26 cellular contexts compared by ENCODE assay signal in the genomic region with DNA sequence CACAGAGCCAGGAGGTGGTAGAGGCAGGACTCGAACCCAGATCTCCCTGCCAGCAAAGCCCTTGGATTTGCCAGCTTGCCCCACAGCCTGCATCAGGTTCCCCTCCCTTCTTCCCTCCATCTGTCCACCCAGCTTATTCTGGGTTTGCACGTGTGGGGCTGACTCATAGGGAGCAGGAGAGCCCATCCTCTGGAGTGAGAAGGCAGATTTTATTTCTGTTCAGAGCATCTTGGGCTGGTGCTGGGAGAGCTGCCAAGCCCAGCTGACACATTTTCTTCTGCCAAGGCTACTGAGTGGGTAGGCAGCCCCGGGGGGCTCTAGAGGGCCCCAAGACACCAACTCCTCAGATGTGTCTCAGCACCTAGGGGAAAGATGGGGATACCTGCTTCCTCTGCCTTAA.
DNase-seq lines count a peak whose midpoint lies in the region; ATAC-seq, FAIRE-seq and TF ChIP-seq lines count a peak whose summit lies in the region.
"Had no signal": no experiment of that assay in that cellular context is flagged by ENCODE, and none has a peak within 500 bp of the region (broad histone marks: within the 10 kb centered on the region; RNA-seq: fewer than 3 reads in every experiment).

No MANE protein-coding gene starts in this region.

- TF ChIP-seq CTCF in choroid plexus epithelial cell (conservative IDR thresholded peaks at IDR 0.05; ENCODE audit: low read depth, low read length) (no peak), MM.1S (IDR thresholded peaks at IDR 0.05; ENCODE audit: low read length) (no peak)

- H3K79me2 ChIP-seq in MM.1S (ENCODE audit: low read length), result no peaks in the 10 kb centered on the region

- H3K4me2 ChIP-seq in MM.1S (ENCODE audit: low read depth, low read length), result no peak overlapping the region
- H3K4me2 ChIP-seq: BLaER1 had no signal

- H3K27ac ChIP-seq in MM.1S (ENCODE audit: low read length), result no peak overlapping the region
- H3K27ac ChIP-seq: BLaER1, heart right ventricle, HL-60, prostate gland, vagina had no signal

- H2AFZ ChIP-seq in MM.1S (ENCODE audit: low read length), result no peak overlapping the region

- H3K27me3 ChIP-seq in MG63 (peaks cover 3% of the 10 kb centered on the region; the same call in 1 of the 2 replicates), MM.1S (replicated peaks; ENCODE audit: insufficient read depth, low read length) (peaks cover 25% of the 10 kb centered on the region)
- H3K27me3 ChIP-seq: BLaER1, vagina had no signal

- no peak for FAIRE-seq in urothelium cell line (lab: Jason Lieb, UNC)
- FAIRE-seq: GM18507, small intestine had no signal

- no peak overlapping the region for H3K4me3 Mint-ChIP-seq in stimulated activated naive B cell treated with anti-CD40 and anti-IgM and Interleukin-4, amounts not matched to agents 10 μg/mL and 1 μg/mL and 100 μg/mL, for 72 hours
- H3K4me3 Mint-ChIP-seq: effector memory CD8-positive, alpha-beta T cell; immature natural killer cell; natural killer cell; T-cell had no signal

- H3K4me1 ChIP-seq in MM.1S (ENCODE audit: low read length), result no peaks in the 10 kb centered on the region
- H3K4me1 ChIP-seq: BLaER1, HAP-1, heart right ventricle, prostate gland, vagina had no signal

- in situ Hi-C loops in G401 (cut with HindIII; ENCODE audit: low sequenced_read_pairs), result loop anchor here (25.0 kb wide), 1 partner anchor 185 kb away; no protein-coding TSS in a partner anchor

- peaks cover 38 to 45% of the 10 kb centered on the region in 2 donors for H3K27me3 Mint-ChIP-seq in stimulated activated naive B cell treated with anti-CD40 and anti-IgM and Interleukin-4, amounts not matched to agents 10 μg/mL and 1 μg/mL and 100 μg/mL, for 72 hours

- H3F3A ChIP-seq in MM.1S (ENCODE audit: insufficient read depth, low read length), result no peaks in the 10 kb centered on the region

- no peak overlapping the region for H3K9ac ChIP-seq in MM.1S (ENCODE audit: low read length)
- H3K9ac ChIP-seq: BLaER1 had no signal

- H3K36me3 ChIP-seq in MG63 (no peaks in the 10 kb centered on the region), MM.1S (replicated peaks; ENCODE audit: insufficient read depth, low read length) (no peaks in the 10 kb centered on the region)
- H3K36me3 ChIP-seq: BLaER1, HAP-1, heart right ventricle, prostate gland, vagina had no signal

- H3K9me3 ChIP-seq in MG63 (peaks cover 5% of the 10 kb centered on the region; the same call in 1 of the 2 replicates), MM.1S (replicated peaks; ENCODE audit: insufficient read depth, low read length) (no peaks in the 10 kb centered on the region)
- H3K9me3 ChIP-seq: BLaER1, HAP-1, prostate gland had no signal

- no peak overlapping the region for H3K27ac Mint-ChIP-seq in stimulated activated naive B cell treated with anti-CD40 and anti-IgM and Interleukin-4, amounts not matched to agents 10 μg/mL and 1 μg/mL and 100 μg/mL, for 72 hours
- H3K27ac Mint-ChIP-seq: effector memory CD8-positive, alpha-beta T cell; immature natural killer cell; natural killer cell; T-cell had no signal

- H3K4me3 ChIP-seq in MG63 (no peak overlapping the region), choroid plexus epithelial cell (ENCODE audit: low read depth, low read length) (no peak overlapping the region), MM.1S (ENCODE audit: low read length) (no peak overlapping the region)
- H3K4me3 ChIP-seq: BLaER1, HAP-1, heart right ventricle, prostate gland, vagina had no signal

- peaks cover 0 to 2% of the 10 kb centered on the region in 2 donors for H3K9me3 Mint-ChIP-seq in stimulated activated naive B cell treated with anti-CD40 and anti-IgM and Interleukin-4, amounts not matched to agents 10 μg/mL and 1 μg/mL and 100 μg/mL, for 72 hours
- H3K9me3 Mint-ChIP-seq: natural killer cell had no signal

- ATAC-seq in HG03469 (IDR thresholded peaks at IDR 0.05; ENCODE audit: unreplicated experiment), result no peak
- no peak for ATAC-seq in stimulated activated naive B cell treated with anti-CD40 and anti-IgM and Interleukin-4, amounts not matched to agents 10 μg/mL and 1 μg/mL and 100 μg/mL, for 72 hours (replicated peaks)
- ATAC-seq: effector memory CD8-positive, alpha-beta T cell; heart right ventricle; natural killer cell; T-cell had no signal

- H3K4me1 Mint-ChIP-seq in stimulated activated naive B cell treated with anti-CD40 and anti-IgM and Interleukin-4, amounts not matched to agents 10 μg/mL and 1 μg/mL and 100 μg/mL, for 72 hours, result no peaks in the 10 kb centered on the region
- H3K4me1 Mint-ChIP-seq: immature natural killer cell, natural killer cell, T-cell had no signal

- DNase-seq in G401 (ENCODE audit: low spot score) (peak; percentile 29), MG63 (peak; percentile 13), choroid plexus epithelial cell (ENCODE audit: low read depth) (peak; percentile 2), urothelium cell line (ENCODE audit: low spot score) (peak; percentile 62), MM.1S (no peak)
- DNase-seq in stimulated activated naive B cell treated with anti-CD40 and anti-IgM and Interleukin-4, amounts not matched to agents 10 μg/mL and 1 μg/mL and 100 μg/mL, for 72 hours, result no peak
- DNase-seq: activated naive CD4-positive, alpha-beta T cell; activated T-cell treated with anti-CD3 and anti-CD28 coated beads for 4 hours; cerebellar nuclear complex; DMS53; effector memory CD8-positive, alpha-beta T cell; heart right ventricle; immature natural killer cell; natural killer cell; NCI-H1436; NCI-H345; small intestine; stimulated activated CD4-positive, alpha-beta T cell treated with anti-CD3 and anti-CD28 coated beads, Interleukin-4, amount 100 ng/mL, for 1 hour; T-cell had no signal

- H3K9me2 ChIP-seq in MM.1S (replicated peaks; ENCODE audit: insufficient read depth, low read length), result no peaks in the 10 kb centered on the region

- no peaks in the 10 kb centered on the region for H3K36me3 Mint-ChIP-seq in stimulated activated naive B cell treated with anti-CD40 and anti-IgM and Interleukin-4, amounts not matched to agents 10 μg/mL and 1 μg/mL and 100 μg/mL, for 72 hours
- H3K36me3 Mint-ChIP-seq: natural killer cell, T-cell had no signal

- no peaks in the 10 kb centered on the region for H4K20me1 ChIP-seq in MM.1S (ENCODE audit: insufficient read depth, low read length)
- H4K20me1 ChIP-seq: BLaER1 had no signal

Comparison
In these comparisons a context has a peak if more than half of its experiments do, and no peak if none do; other contexts are left out.
1. DNase-seq: peak in G401 (single experiment), MG63 (single experiment), choroid plexus epithelial cell (single experiment) and urothelium cell line (single experiment); none in MM.1S (single experiment) and stimulated activated naive B cell treated with anti-CD40 and anti-IgM and Interleukin-4, amounts not matched to agents 10 μg/mL and 1 μg/mL and 100 μg/mL, for 72 hours (single experiment).